In the genomic region with DNA sequence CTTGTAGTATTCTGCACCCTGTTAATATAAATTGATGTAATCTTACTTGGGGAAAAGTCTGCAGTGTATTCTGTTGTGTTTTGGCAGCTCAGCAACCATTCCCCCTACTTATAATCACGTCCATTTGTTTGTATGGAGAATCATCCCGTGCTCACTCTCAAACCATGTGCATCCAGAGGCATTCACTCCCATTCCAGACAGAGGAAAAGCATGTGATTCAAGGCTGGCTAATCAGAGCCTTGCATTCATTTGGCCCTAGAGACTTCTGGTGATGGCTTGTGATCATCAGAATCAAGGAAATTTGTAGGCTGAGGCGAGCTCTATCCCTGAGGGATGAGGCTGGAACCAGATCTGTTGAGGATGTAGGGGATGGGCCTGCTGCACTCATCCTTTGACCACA, we compare ENCODE assay signal across 12 cellular contexts. TPM values are rescaled to one million over a fixed set of nuclear protein-coding genes. Genes with fewer than 3 reads are reported as not detected.
DNase-seq lines count a peak whose midpoint lies in the region; ATAC-seq and TF ChIP-seq lines count a peak whose summit lies in the region.
"Had no signal": no experiment of that assay in that cellular context is flagged by ENCODE, and none has a peak within 500 bp of the region (broad histone marks: within the 10 kb centered on the region; RNA-seq: fewer than 3 reads in every experiment).

No MANE protein-coding gene starts in this region.

- H3K9me2 ChIP-seq in HCT116 (ENCODE audit: insufficient read depth): no peaks in the 10 kb centered on the region

- H2AFZ ChIP-seq in HCT116 (ENCODE audit: low read depth, low read length, poor library complexity, severe bottlenecking): no peak overlapping the region

- H3K9ac ChIP-seq in HCT116 (ENCODE audit: low read length): no peak overlapping the region

- no peak overlapping the region for H3K4me2 ChIP-seq in HCT116 (ENCODE audit: low read length)

- H3K27ac ChIP-seq in CD4-positive, alpha-beta T cell (ENCODE audit: low read depth, low read length): no peak overlapping the region
- H3K27ac ChIP-seq in HCT116 (ENCODE audit: low read depth, low read length): no peak overlapping the region
- H3K27ac ChIP-seq in naive thymus-derived CD4-positive, alpha-beta T cell (ENCODE audit: low read depth, low read length): peak overlapping the region; percentile 90
- H3K27ac ChIP-seq: cardiac muscle cell, SJCRH30, upper lobe of left lung had no signal

- peaks cover 84% of the 10 kb centered on the region for H3K4me1 Mint-ChIP-seq in CD4-positive, alpha-beta T cell (ENCODE audit: low read depth)
- H3K4me1 Mint-ChIP-seq in activated naive CD8-positive, alpha-beta T cell (ENCODE audit: low read depth): peaks cover 87% of the 10 kb centered on the region
- H3K4me1 Mint-ChIP-seq in naive thymus-derived CD4-positive, alpha-beta T cell: peaks cover 70 to 97% (median 94%) of the 10 kb centered on the region in 7 donors
- H3K4me1 Mint-ChIP-seq in nephron progenitor cell: peaks cover 17% of the 10 kb centered on the region

- H3K27ac Mint-ChIP-seq in CD4-positive, alpha-beta T cell: peak overlapping the region; percentile 95
- H3K27ac Mint-ChIP-seq in activated naive CD8-positive, alpha-beta T cell: peak overlapping the region; percentile 93
- H3K27ac Mint-ChIP-seq in naive thymus-derived CD4-positive, alpha-beta T cell: peak overlapping the region; percentile 77 to 98 (median 93)
- H3K27ac Mint-ChIP-seq in nephron progenitor cell: no peak overlapping the region

- no peaks in the 10 kb centered on the region for H3K27me3 Mint-ChIP-seq in CD4-positive, alpha-beta T cell
- H3K27me3 Mint-ChIP-seq in activated naive CD8-positive, alpha-beta T cell: no peaks in the 10 kb centered on the region
- no peaks in the 10 kb centered on the region for H3K27me3 Mint-ChIP-seq in naive thymus-derived CD4-positive, alpha-beta T cell
- peaks cover 3% of the 10 kb centered on the region for H3K27me3 Mint-ChIP-seq in nephron progenitor cell (ENCODE audit: low read depth, poor library complexity)

- peak overlapping the region; percentile 28 for H3K4me3 Mint-ChIP-seq in CD4-positive, alpha-beta T cell
- peak overlapping the region; percentile 18 for H3K4me3 Mint-ChIP-seq in activated naive CD8-positive, alpha-beta T cell
- H3K4me3 Mint-ChIP-seq in naive thymus-derived CD4-positive, alpha-beta T cell: peak overlapping the region in 8 of 10 donors; percentile 10 to 87 (median 33)
- no peak overlapping the region for H3K4me3 Mint-ChIP-seq in nephron progenitor cell

- H3K9me3 ChIP-seq in CD4-positive, alpha-beta T cell (ENCODE audit: control insufficient read depth, low read length): no peaks in the 10 kb centered on the region
- no peaks in the 10 kb centered on the region for H3K9me3 ChIP-seq in HCT116 (ENCODE audit: control insufficient read depth in 1 of 2, insufficient read depth in 1 of 2, low read depth in 1 of 2, low read length in 2 of 2)
- H3K9me3 ChIP-seq in naive thymus-derived CD4-positive, alpha-beta T cell (ENCODE audit: control insufficient read depth in 2 of 3, low read length in 3 of 3): no peaks in the 10 kb centered on the region
- H3K9me3 ChIP-seq: mucosa of descending colon, SJCRH30, upper lobe of left lung had no signal

- H3K36me3 Mint-ChIP-seq in CD4-positive, alpha-beta T cell (ENCODE audit: low read depth): peaks cover 20% of the 10 kb centered on the region
- peaks cover 7% of the 10 kb centered on the region for H3K36me3 Mint-ChIP-seq in activated naive CD8-positive, alpha-beta T cell
- peaks cover 0 to 34% (median 3%) of the 10 kb centered on the region in 5 donors for H3K36me3 Mint-ChIP-seq in naive thymus-derived CD4-positive, alpha-beta T cell
- peaks cover 25% of the 10 kb centered on the region for H3K36me3 Mint-ChIP-seq in nephron progenitor cell (ENCODE audit: low read depth)

- BruUV-seq in HCT116 (replicated peaks; lab: Mats Ljungman, UMichigan): no TSS peak

- no peak for TF ChIP-seq CTCF in CD4-positive, alpha-beta T cell (IDR thresholded peaks at IDR 0.05)
- TF ChIP-seq CTCF in HCT116 (IDR thresholded peaks at IDR 0.05 in 2 of 3, conservative IDR thresholded peaks at IDR 0.05 in 1 of 3; ENCODE audit: borderline replicate concordance in 1 of 3, insufficient read depth in 1 of 3, low read depth in 2 of 3, low read length in 2 of 3): no peak
- no peak for TF ChIP-seq CTCF in nephron progenitor cell (IDR thresholded peaks at IDR 0.05)

- no peaks in the 10 kb centered on the region for H3K9me3 Mint-ChIP-seq in CD4-positive, alpha-beta T cell
- no peaks in the 10 kb centered on the region for H3K9me3 Mint-ChIP-seq in activated naive CD8-positive, alpha-beta T cell (ENCODE audit: low read depth)
- peaks cover 0 to 2% (median 0%) of the 10 kb centered on the region in 11 donors for H3K9me3 Mint-ChIP-seq in naive thymus-derived CD4-positive, alpha-beta T cell
- H3K9me3 Mint-ChIP-seq in nephron progenitor cell: peaks cover 13% of the 10 kb centered on the region

- no peaks in the 10 kb centered on the region for H3K36me3 ChIP-seq in HCT116 (ENCODE audit: control insufficient read depth in 1 of 2, insufficient read depth in 2 of 2, low read length in 2 of 2)
- no peaks in the 10 kb centered on the region for H3K36me3 ChIP-seq in naive thymus-derived CD4-positive, alpha-beta T cell (ENCODE audit: control insufficient read depth in 2 of 3, insufficient read depth in 3 of 3, low read length in 3 of 3)
- H3K36me3 ChIP-seq: cardiac muscle cell, SJCRH30, upper lobe of left lung had no signal

- no peaks in the 10 kb centered on the region for H4K20me1 ChIP-seq in HCT116 (ENCODE audit: insufficient read depth)

- no peak for ATAC-seq in CD4-positive, alpha-beta T cell (ENCODE audit: poor library complexity)
- ATAC-seq in HCT116 (0 out of 2 replicates have a peak, but pooled peaks have one; percentile 23), GM21367 (IDR thresholded peaks at IDR 0.05; ENCODE audit: unreplicated experiment) (no peak)
- ATAC-seq in naive thymus-derived CD4-positive, alpha-beta T cell: no peak

- CTCF ChIA-PET in CD4-positive, alpha-beta T cell (lab: Charles Lee): interaction anchor here (0.5 to 15.8 kb wide), 20 partner anchors 8 to 140 kb away, joined by 3 to 243 read pairs (median 4); no protein-coding TSS in a partner anchor
- CTCF ChIA-PET in HCT116 (lab: Charles Lee): interaction anchor here (0.6 to 2.2 kb wide), 10 partner anchors 8 to 407 kb away, joined by 3 to 13 read pairs (median 3); no protein-coding TSS in a partner anchor
- CTCF ChIA-PET in naive thymus-derived CD4-positive, alpha-beta T cell (lab: Charles Lee): interaction anchor here (0.9 to 21.2 kb wide), 16 partner anchors 9 to 141 kb away, joined by 3 to 223 read pairs (median 5); no protein-coding TSS in a partner anchor

- TF ChIP-seq RAD21 in HCT116 (IDR thresholded peaks at IDR 0.05; ENCODE audit: low read depth): no peak

- no peaks in the 10 kb centered on the region for H3K79me2 ChIP-seq in HCT116 (ENCODE audit: insufficient read depth, low read length)

- H3K4me3 ChIP-seq in HCT116 (replicated peaks in 1 of 2; ENCODE audit: low read depth in 1 of 2, low read length in 2 of 2): no peak overlapping the region
- H3K4me3 ChIP-seq in naive thymus-derived CD4-positive, alpha-beta T cell (ENCODE audit: low read length): no peak overlapping the region
- H3K4me3 ChIP-seq: cardiac muscle cell, mucosa of descending colon, SJCRH30, upper lobe of left lung had no signal

- DNase-seq in CD4-positive, alpha-beta T cell: no peak
- DNase-seq in HCT116 (ENCODE audit: low read depth, low spot score): no peak
- no peak for DNase-seq in naive thymus-derived CD4-positive, alpha-beta T cell
- no peak for DNase-seq in nephron progenitor cell
- no peak for DNase-seq in NCI-H2196 (lab: John Stamatoyannopoulos, UW; ENCODE audit: unreplicated experiment)
- DNase-seq: activated gamma-delta T cell had no signal

- no peaks in the 10 kb centered on the region for H3K27me3 ChIP-seq in CD4-positive, alpha-beta T cell (ENCODE audit: control insufficient read depth, insufficient read depth, low read length)
- no peaks in the 10 kb centered on the region for H3K27me3 ChIP-seq in HCT116 (ENCODE audit: insufficient read depth, low read length)
- no peaks in the 10 kb centered on the region for H3K27me3 ChIP-seq in naive thymus-derived CD4-positive, alpha-beta T cell (ENCODE audit: control insufficient read depth in 2 of 2, insufficient read depth in 2 of 2, low read length in 2 of 2)
- H3K27me3 ChIP-seq: cardiac muscle cell, SJCRH30, upper lobe of left lung had no signal

- RAD21 ChIA-PET in HCT116 (lab: Charles Lee; ENCODE audit: low non-redundant PET in 1 of 2, low total read pairs in 2 of 2, uncharacterized antibody in 2 of 2, unreplicated experiment in 2 of 2): interaction anchor here in 1 of 2 experiments (1.0 kb wide), 1 partner anchor 140 kb away, joined by 3 read pairs; no protein-coding TSS in a partner anchor

- no peaks in the 10 kb centered on the region for H3K4me1 ChIP-seq in HCT116 (ENCODE audit: control insufficient read depth in 1 of 2, insufficient read depth in 2 of 2, low read length in 2 of 2)
- peaks cover 57 to 73% of the 10 kb centered on the region in 2 donors for H3K4me1 ChIP-seq in naive thymus-derived CD4-positive, alpha-beta T cell (ENCODE audit: control insufficient read depth in 2 of 2, insufficient read depth in 2 of 2, low read length in 2 of 2)

- POLR2A ChIA-PET in CD4-positive, alpha-beta T cell (lab: Charles Lee): interaction anchor here (0.6 to 3.3 kb wide), 14 partner anchors 9 to 140 kb away, joined by 3 to 30 read pairs (median 3); no protein-coding TSS in a partner anchor
- POLR2A ChIA-PET in HCT116 (lab: Charles Lee): no interaction called here
- POLR2A ChIA-PET in naive thymus-derived CD4-positive, alpha-beta T cell (lab: Charles Lee): interaction anchor here (0.6 to 12.1 kb wide), 9 partner anchors 10 to 110 kb away, joined by 3 to 277 read pairs (median 3); no protein-coding TSS in a partner anchor

- no peak for TF ChIP-seq POLR2A in HCT116 (IDR thresholded peaks at IDR 0.05; ENCODE audit: borderline replicate concordance, extremely low read depth, insufficient read depth, insufficient read length)

- intact Hi-C loops in CD4-positive, alpha-beta T cell (cut with DNase I, micrococcal nuclease): loop anchor here (1.0 to 10.0 kb wide), 5 partner anchors 9 to 138 kb away; no protein-coding TSS in a partner anchor
- intact Hi-C loops in HCT116 (cut with micrococcal nuclease): loop anchor here (2.0 kb wide), 1 partner anchor 140 kb away; no protein-coding TSS in a partner anchor
- intact Hi-C loops in naive thymus-derived CD4-positive, alpha-beta T cell (cut with micrococcal nuclease): loop anchor here (1.0 to 10.0 kb wide), 6 partner anchors 9 to 638 kb away; a partner anchor contains a TSS

TF ChIP-seq in HCT116, 20 proteins besides CTCF, POLR2A, EP300 and RAD21 (continues in another document):
- TF ChIP-seq ZNF274 (IDR thresholded peaks at IDR 0.05; ENCODE audit: low read depth, low read length): no peak
- TF ChIP-seq, protein P1, sequence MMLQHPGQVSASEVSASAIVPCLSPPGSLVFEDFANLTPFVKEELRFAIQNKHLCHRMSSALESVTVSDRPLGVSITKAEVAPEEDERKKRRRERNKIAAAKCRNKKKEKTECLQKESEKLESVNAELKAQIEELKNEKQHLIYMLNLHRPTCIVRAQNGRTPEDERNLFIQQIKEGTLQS (IDR thresholded peaks at IDR 0.05): no peak

RNA-seq across cellular contexts. Expression of a gene that starts 5.1 kb away (rescaled TPM):
- 100 to 1,000 TPM; 237 to 264 TPM for total RNA-seq in CD4-positive, alpha-beta T cell
- 0.59 TPM for total RNA-seq in HCT116 (2021; ENCODE audit: unreplicated experiment)
- polyA plus RNA-seq in HCT116 (2012): not detected in 2 replicates
- total RNA-seq in naive thymus-derived CD4-positive, alpha-beta T cell: 100 to 1,000 TPM; 272 to 514 (median 397) TPM
- 100 to 1,000 TPM in 1 of 2 donors, 10 to 100 TPM in 1; 92.3 to 103 TPM for polyA plus RNA-seq in naive thymus-derived CD4-positive, alpha-beta T cell

Comparison
In these comparisons a context has a peak if more than half of its experiments do, and no peak if none do; other contexts are left out.
1. RNA of a gene that starts 5.1 kb away (total RNA-seq): 272 to 514 TPM in naive thymus-derived CD4-positive, alpha-beta T cell and 237 to 264 TPM in CD4-positive, alpha-beta T cell; 0.59 TPM in HCT116 (single experiment); every median in the first group is over 100 times any median in the second.